31 cellular contexts compared by ENCODE assay signal in genomic region chr15:82878325-82878724, GRCh38.
"Had no signal": no experiment of that assay in that cellular context is flagged by ENCODE, and none has a peak within 500 bp of the region (broad histone marks: within the 10 kb centered on the region; RNA-seq: fewer than 3 reads in every experiment).

No MANE protein-coding gene starts in this region.

- H3K9ac ChIP-seq: neural progenitor cell, parathyroid adenoma had no signal

- DNase-seq: natural killer cell; occipital lobe; ovary; posterior cingulate gyrus; psoas muscle; right cardiac atrium; spleen; stimulated activated CD4-positive, alpha-beta T cell treated with anti-CD3 and anti-CD28 coated beads, Interleukin-12 subunit alpha, Interleukin-12 subunit beta, amount 100 ng/mL, for 4 hours; stimulated activated CD4-positive, alpha-beta T cell treated with anti-CD3 and anti-CD28 coated beads, Interleukin-1b, Interleukin-23, amount 100 ng/mL, for 48 hours; stimulated activated CD4-positive, alpha-beta T cell treated with anti-CD3 and anti-CD28 coated beads, Interleukin-4, amount 100 ng/mL, for 1 hour; stimulated activated CD4-positive, alpha-beta T cell treated with anti-CD3 and anti-CD28 coated beads, Interleukin-4, amount 100 ng/mL, for 4 hours; stimulated activated CD8-positive, alpha-beta memory T cell treated with anti-CD3 and anti-CD28 coated beads, Interleukin-4, amount 100 ng/mL, for 48 hours; stimulated activated naive CD4-positive, alpha-beta T cell; stimulated activated naive CD8-positive, alpha-beta T cell treated with anti-CD3 and anti-CD28 coated beads, Interleukin-15, amount 100 ng/mL, for 72 hours; stimulated activated naive CD8-positive, alpha-beta T cell treated with anti-CD3 and anti-CD28 coated beads, Interleukin-15, Interleukin-2, amounts not matched to agents 100 U/mL and 50 U/mL, for 24 hours; substantia nigra; testis; tibial artery; transverse colon; upper lobe of right lung; uterus had no signal

- H3K4me2 ChIP-seq: neural progenitor cell, smooth muscle cell had no signal

- H3K79me2 ChIP-seq: parathyroid adenoma had no signal

- H3K27ac Mint-ChIP-seq: natural killer cell; nephron; progenitor cell of endocrine pancreas; stimulated activated memory B cell treated with anti-CD40 and anti-IgM and Interleukin-4, amounts not matched to agents 10 μg/mL and 1 μg/mL and 100 μg/mL, for 72 hours; stimulated activated naive CD8-positive, alpha-beta T cell treated with anti-CD3 and anti-CD28 coated beads, Interleukin-15, amount 100 ng/mL, for 72 hours; type B pancreatic cell had no signal

- H3K27me3 Mint-ChIP-seq: stimulated activated memory B cell treated with anti-CD40 and anti-IgM and Interleukin-4, amounts not matched to agents 10 μg/mL and 1 μg/mL and 100 μg/mL, for 72 hours; stimulated activated naive CD8-positive, alpha-beta T cell treated with anti-CD3 and anti-CD28 coated beads, Interleukin-15, amount 100 ng/mL, for 72 hours; type B pancreatic cell had no signal

- H3K9me3 Mint-ChIP-seq: natural killer cell; nephron; neural progenitor cell; stimulated activated memory B cell treated with anti-CD40 and anti-IgM and Interleukin-4, amounts not matched to agents 10 μg/mL and 1 μg/mL and 100 μg/mL, for 72 hours; stimulated activated naive CD8-positive, alpha-beta T cell treated with anti-CD3 and anti-CD28 coated beads, Interleukin-15, amount 100 ng/mL, for 72 hours; type B pancreatic cell had no signal

- ATAC-seq: natural killer cell; psoas muscle; right cardiac atrium; sciatic nerve; stimulated activated memory B cell treated with anti-CD40 and anti-IgM and Interleukin-4, amounts not matched to agents 10 μg/mL and 1 μg/mL and 100 μg/mL, for 72 hours; stimulated activated naive CD8-positive, alpha-beta T cell treated with anti-CD3 and anti-CD28 coated beads, Interleukin-15, amount 100 ng/mL, for 72 hours; stimulated activated naive CD8-positive, alpha-beta T cell treated with anti-CD3 and anti-CD28 coated beads, Interleukin-15, Interleukin-2, amounts not matched to agents 100 U/mL and 50 U/mL, for 24 hours; upper lobe of right lung had no signal

- H3K9me3 ChIP-seq: ovary, psoas muscle, spleen, suprapubic skin, testis, tibial artery, transverse colon, upper lobe of right lung, uterus had no signal

- H3K4me3 Mint-ChIP-seq: natural killer cell; nephron; neural progenitor cell; stimulated activated memory B cell treated with anti-CD40 and anti-IgM and Interleukin-4, amounts not matched to agents 10 μg/mL and 1 μg/mL and 100 μg/mL, for 72 hours; stimulated activated naive CD8-positive, alpha-beta T cell treated with anti-CD3 and anti-CD28 coated beads, Interleukin-15, amount 100 ng/mL, for 72 hours; type B pancreatic cell had no signal

- H3K36me3 Mint-ChIP-seq: natural killer cell had no signal

- H3K36me3 ChIP-seq: neural progenitor cell, ovary, transverse colon, upper lobe of right lung, uterus had no signal

- H3K4me1 ChIP-seq: neural progenitor cell, parathyroid adenoma, spleen, suprapubic skin, testis, tibial artery, transverse colon, upper lobe of right lung, uterus had no signal

- H3K27me3 ChIP-seq: neural progenitor cell, ovary, spleen, suprapubic skin, testis, tibial artery, transverse colon, upper lobe of right lung, uterus had no signal

- H3K27ac ChIP-seq: neural progenitor cell, ovary, parathyroid adenoma, psoas muscle, skin epidermis, spleen, suprapubic skin, testis, tibial artery, transverse colon, upper lobe of right lung, uterus had no signal

- H3K4me1 Mint-ChIP-seq: natural killer cell; neural progenitor cell; stimulated activated memory B cell treated with anti-CD40 and anti-IgM and Interleukin-4, amounts not matched to agents 10 μg/mL and 1 μg/mL and 100 μg/mL, for 72 hours; stimulated activated naive CD8-positive, alpha-beta T cell treated with anti-CD3 and anti-CD28 coated beads, Interleukin-15, amount 100 ng/mL, for 72 hours had no signal

- H3K4me3 ChIP-seq: neural progenitor cell, ovary, psoas muscle, skin epidermis, smooth muscle cell, spleen, suprapubic skin, testis, tibial artery, transverse colon, upper lobe of right lung, uterus had no signal

- H2AFZ ChIP-seq: neural progenitor cell, parathyroid adenoma had no signal
